ENCODE assay signal across 22 cellular contexts in genomic region chr10:8103543-8103942, GRCh38. TPM values are rescaled to one million over a fixed set of nuclear protein-coding genes. Genes with fewer than 3 reads are reported as not detected.
DNase-seq lines count a peak whose midpoint lies in the region; ATAC-seq, FAIRE-seq and TF ChIP-seq lines count a peak whose summit lies in the region.
"Had no signal": no experiment of that assay in that cellular context is flagged by ENCODE, and none has a peak within 500 bp of the region (broad histone marks: within the 10 kb centered on the region; RNA-seq: fewer than 3 reads in every experiment).

No MANE protein-coding gene starts in this region.

- no peaks in the 10 kb centered on the region for H3K36me3 Mint-ChIP-seq in WTC11

- DNase-seq in GM12892 (ENCODE audit: insufficient read length) = no peak
- no peak for DNase-seq in WTC11 (ENCODE audit: low spot score)
- DNase-seq in lower lobe of right lung = no peak
- peak; percentile 19 to 36 for DNase-seq in thyroid gland
- no peak for DNase-seq in NCI-H2029 (lab: John Stamatoyannopoulos, UW)
- no peak for DNase-seq in aorta
- DNase-seq: BE2C, DMS 273 treated with DMSO at 0.1 percent for 48 hours, DMS79 treated with DMSO at 0.1 percent for 48 hours, GOT3, KG1, NCI-H1092 treated with DMSO at 0.1 percent for 48 hours, NCI-H1436 treated with DMSO at 0.1 percent for 48 hours, NCI-H2081 treated with DMSO at 0.1 percent for 48 hours, NCI-H446, OCI-M1, T-helper 1 cell had no signal

- no peak overlapping the region for H3K27ac ChIP-seq in lower lobe of right lung
- H3K27ac ChIP-seq in thyroid gland = no peak overlapping the region
- H3K27ac ChIP-seq in aorta (ENCODE audit: low read depth in 1 of 2, low read length in 2 of 2) = no peak overlapping the region
- H3K27ac ChIP-seq: A549, SJSA1 had no signal

- peaks cover 12% of the 10 kb centered on the region for H3K4me1 Mint-ChIP-seq in WTC11

- H3K27ac Mint-ChIP-seq in WTC11 = no peak overlapping the region

- 45 to 54% methylated on average over 8 of the region's 8 CpGs for WGBS in thyroid gland, 2 donors
- 62% methylated on average over 8 of the region's 8 CpGs for WGBS in aorta, 2 donors

- peaks cover 4% of the 10 kb centered on the region for H3K27me3 ChIP-seq in lower lobe of right lung (ENCODE audit: low read depth)
- no peaks in the 10 kb centered on the region for H3K27me3 ChIP-seq in thyroid gland
- no peaks in the 10 kb centered on the region for H3K27me3 ChIP-seq in aorta (ENCODE audit: control insufficient read depth in 1 of 2, insufficient read depth in 2 of 2, low read length in 1 of 2)
- H3K27me3 ChIP-seq: BE2C had no signal

- no peak for TF ChIP-seq POLR2A in GM12892 (IDR thresholded peaks at IDR 0.05; ENCODE audit: low read depth, low read length)
- TF ChIP-seq POLR2A in thyroid gland (IDR thresholded peaks at IDR 0.05) = no peak

- POLR2A ChIA-PET in WTC11 (lab: Charles Lee) = no interaction called here

- TF ChIP-seq CTCF in WTC11 (IDR thresholded peaks at IDR 0.05) = no peak
- TF ChIP-seq CTCF in lower lobe of right lung (IDR thresholded peaks at IDR 0.05) = no peak
- no peak for TF ChIP-seq CTCF in thyroid gland (IDR thresholded peaks at IDR 0.05)

- H3K36me3 ChIP-seq in lower lobe of right lung (no peaks in the 10 kb centered on the region), thyroid gland (no peaks in the 10 kb centered on the region), aorta (ENCODE audit: control insufficient read depth in 1 of 2, insufficient read depth in 2 of 2, low read length in 1 of 2) (no peaks in the 10 kb centered on the region)
- H3K36me3 ChIP-seq: BE2C, SJSA1 had no signal

- no peaks in the 10 kb centered on the region for H3K9me3 ChIP-seq in lower lobe of right lung
- no peaks in the 10 kb centered on the region for H3K9me3 ChIP-seq in thyroid gland
- H3K9me3 ChIP-seq in aorta (ENCODE audit: control insufficient read depth, low read length) = no peaks in the 10 kb centered on the region
- H3K9me3 ChIP-seq: A549, BE2C, SJSA1 had no signal

- ATAC-seq in WTC11 = peak; percentile 58
- peak; percentile 61 to 75 for ATAC-seq in lower lobe of right lung
- ATAC-seq in aorta (ENCODE audit: low FRiP score) = no peak
- no peak for ATAC-seq in GM19397 (IDR thresholded peaks at IDR 0.05; ENCODE audit: unreplicated experiment)
- ATAC-seq: A549, Right ventricle myocardium inferior had no signal

- CTCF ChIA-PET in WTC11 (lab: Charles Lee) = interaction anchor here (0.7 to 1.6 kb wide), 2 partner anchors 13 to 29 kb away, joined by 3 to 5 read pairs; no protein-coding TSS in a partner anchor

- peaks cover 15% of the 10 kb centered on the region; the same call in 1 of the 2 replicates for H3K27me3 Mint-ChIP-seq in WTC11 (ENCODE audit: low read depth)

- H3K4me3 ChIP-seq in lower lobe of right lung (no peak overlapping the region), thyroid gland (replicated peaks in 1 of 3) (no peak overlapping the region), aorta (ENCODE audit: low read length in 2 of 2) (no peak overlapping the region)
- H3K4me3 ChIP-seq: A549, GM12878, SJSA1 had no signal

- peaks cover 5% of the 10 kb centered on the region for H3K9me3 Mint-ChIP-seq in WTC11

- intact Hi-C loops in lower lobe of right lung (cut with DNase I) (no loop called here), thyroid gland (cut with DNase I) (no loop called here), aorta (cut with DNase I) (no loop called here)

- H3K4me3 Mint-ChIP-seq in WTC11 = no peak overlapping the region

- peak; percentile 44 for FAIRE-seq in GM12892 (lab: Jason Lieb, UNC)
- FAIRE-seq: A549, GM12878 had no signal

- peaks cover 8% of the 10 kb centered on the region for H3K4me1 ChIP-seq in lower lobe of right lung
- peaks cover 0 to 4% of the 10 kb centered on the region in 2 donors for H3K4me1 ChIP-seq in thyroid gland
- H3K4me1 ChIP-seq in aorta (ENCODE audit: control insufficient read depth in 1 of 2, insufficient read depth in 2 of 2, low read length in 2 of 2) = no peaks in the 10 kb centered on the region
- H3K4me1 ChIP-seq: A549, BE2C, SJSA1 had no signal

TF ChIP-seq in WTC11, 78 proteins besides CTCF, POLR2A, EP300 and RAD21 (continues in another document):
- TF ChIP-seq RELA (CRISPR knock-in tag; IDR thresholded peaks at IDR 0.05; ENCODE audit: borderline replicate concordance) (no peak), ARID4B (CRISPR knock-in tag; IDR thresholded peaks at IDR 0.05; ENCODE audit: borderline replicate concordance) (no peak), CDX4 (CRISPR knock-in tag; IDR thresholded peaks at IDR 0.05; ENCODE audit: borderline replicate concordance) (no peak), TEAD1 (CRISPR knock-in tag; IDR thresholded peaks at IDR 0.05) (no peak), KAT7 (CRISPR knock-in tag; IDR thresholded peaks at IDR 0.05; ENCODE audit: borderline replicate concordance) (no peak), JUN (CRISPR knock-in tag; IDR thresholded peaks at IDR 0.05) (no peak), GRHL2 (CRISPR knock-in tag; IDR thresholded peaks at IDR 0.05; ENCODE audit: insufficient replicate concordance, severe bottlenecking) (no peak), NFE2L1 (CRISPR knock-in tag; IDR thresholded peaks at IDR 0.05) (no peak), SP1 (CRISPR knock-in tag; conservative IDR thresholded peaks at IDR 0.05) (no peak), IRF2 (CRISPR knock-in tag; IDR thresholded peaks at IDR 0.05; ENCODE audit: borderline replicate concordance, low read depth) (no peak), ZNF121 (CRISPR knock-in tag; IDR thresholded peaks at IDR 0.05) (no peak), E2F1 (CRISPR knock-in tag; IDR thresholded peaks at IDR 0.05) (no peak), PRRX2 (CRISPR knock-in tag; IDR thresholded peaks at IDR 0.05) (no peak), MLX (CRISPR knock-in tag; IDR thresholded peaks at IDR 0.05) (no peak), MXD4 (CRISPR knock-in tag; IDR thresholded peaks at IDR 0.05; ENCODE audit: borderline replicate concordance) (no peak), ATF3 (CRISPR knock-in tag; conservative IDR thresholded peaks at IDR 0.05) (no peak), EMX1 (CRISPR knock-in tag; IDR thresholded peaks at IDR 0.05) (no peak), ZBTB21 (CRISPR knock-in tag; IDR thresholded peaks at IDR 0.05; ENCODE audit: borderline replicate concordance) (no peak)

RNA-seq across cellular contexts. Expression of gene GATA3, which starts 49.1 kb away (rescaled TPM):
- 2.8 TPM for polyA plus RNA-seq in GM12892 (2012; ENCODE audit: missing spikeins)
- 0.60 to 0.89 TPM (median 0.72 TPM) in 3 replicates for total RNA-seq in WTC11 (2021)
- 4.6 TPM for total RNA-seq in lower lobe of right lung
- 1 to 10 TPM; 1.1 to 3.8 (median 1.9) TPM for total RNA-seq in thyroid gland
- total RNA-seq in aorta = 1 to 10 TPM in 1 of 2 donors, under 1 TPM in 1; 0.78 to 2.0 TPM
- polyA plus RNA-seq in aorta = 1 to 10 TPM in 1 of 2 donors, not detected in 1; 1.4 TPM
- total RNA-seq: SJSA1 had no signal

Comparison
In these comparisons a context has a peak if more than half of its experiments do, and no peak if none do; other contexts are left out.
1. DNase-seq: peak in thyroid gland (2 of 2); none in GM12892 (single experiment), WTC11 (single experiment), lower lobe of right lung (single experiment), NCI-H2029 (single experiment) and aorta (0 of 2).
2. ATAC-seq: peak in WTC11 (single experiment) and lower lobe of right lung (2 of 2); none in aorta (single experiment) and GM19397 (single experiment).